In genomic region chr17:27338536-27338985, GRCh38 we compare ENCODE assay signal across 13 cellular contexts. TPM values are rescaled to one million over a fixed set of nuclear protein-coding genes. Genes with fewer than 3 reads are reported as not detected.
A peak's percentile ranks its signal among the peaks of the same experiment; 100 is the strongest.
DNase-seq lines count a peak whose midpoint lies in the region; ATAC-seq and TF ChIP-seq lines count a peak whose summit lies in the region.
"Had no signal": no experiment of that assay in that cellular context is flagged by ENCODE, and none has a peak within 500 bp of the region (broad histone marks: within the 10 kb centered on the region; RNA-seq: fewer than 3 reads in every experiment).

No MANE protein-coding gene starts in this region.

- H2AFZ ChIP-seq in osteoblast (ENCODE audit: low read length): no peak overlapping the region

- DNase-seq in osteoblast (ENCODE audit: insufficient read length, low spot score, missing footprints): no peak
- no peak for DNase-seq in heart right ventricle
- no peak for DNase-seq in MG63
- DNase-seq: activated T-cell treated with anti-CD3 and anti-CD28 coated beads, Interleukin-2, amount 50 U/mL, for 72 hours; NCI-H1694 treated with DMSO at 0.1 percent for 48 hours; spleen had no signal

- intact Hi-C loops in heart right ventricle (cut with DNase I): no loop called here

- H3K9me3 ChIP-seq in iPS-18a (ENCODE audit: control insufficient read depth, low read depth, low read length) (no peaks in the 10 kb centered on the region), osteoblast (ENCODE audit: low read depth, low read length) (no peaks in the 10 kb centered on the region), heart right ventricle (no peaks in the 10 kb centered on the region), MG63 (peaks cover 6% of the 10 kb centered on the region; the same call in 1 of the 2 replicates)
- H3K9me3 ChIP-seq: spleen had no signal

- ATAC-seq in GM18519 (IDR thresholded peaks at IDR 0.05; ENCODE audit: low FRiP score, unreplicated experiment) (peak; percentile 38), GM21529 (IDR thresholded peaks at IDR 0.05; ENCODE audit: unreplicated experiment) (peak; percentile 62), HG03175 (IDR thresholded peaks at IDR 0.05; ENCODE audit: unreplicated experiment) (peak; percentile 54), heart right ventricle (no peak), HG02970 (IDR thresholded peaks at IDR 0.05; ENCODE audit: low FRiP score, unreplicated experiment) (no peak)
- ATAC-seq: activated T-cell treated with anti-CD3 and anti-CD28 coated beads, Interleukin-2, amount 50 U/mL, for 72 hours; Panc1 had no signal

- no peaks in the 10 kb centered on the region for H4K20me1 ChIP-seq in osteoblast (ENCODE audit: insufficient read depth, low read length)

- TF ChIP-seq CTCF in osteoblast (IDR thresholded peaks at IDR 0.05; ENCODE audit: extremely low read depth, low read depth, low read length) (no peak), heart right ventricle (IDR thresholded peaks at IDR 0.05) (no peak)

- H3K36me3 ChIP-seq in iPS-18a (ENCODE audit: control insufficient read depth, low read depth, low read length) (no peaks in the 10 kb centered on the region), osteoblast (ENCODE audit: insufficient read depth, low read length) (no peaks in the 10 kb centered on the region), heart right ventricle (peaks cover 0 to 4% (median 0%) of the 10 kb centered on the region in 9 donors), MG63 (no peaks in the 10 kb centered on the region)
- H3K36me3 ChIP-seq: spleen had no signal

- H3K9ac ChIP-seq in iPS-18a (ENCODE audit: low read length): no peak overlapping the region

- peak overlapping the region; percentile 4 for H3K4me3 ChIP-seq in iPS-18a (ENCODE audit: low read length)
- no peak overlapping the region for H3K4me3 ChIP-seq in osteoblast (ENCODE audit: insufficient read depth, low read length)
- no peak overlapping the region for H3K4me3 ChIP-seq in heart right ventricle
- no peak overlapping the region for H3K4me3 ChIP-seq in MG63
- H3K4me3 ChIP-seq: spleen had no signal

- H3K4me2 ChIP-seq in osteoblast (ENCODE audit: insufficient read depth, low read length): no peak overlapping the region

- 77 to 81% methylated on average over 9 of the region's 9 CpGs for WGBS in heart right ventricle, 2 donors

- H3K27ac ChIP-seq in iPS-18a (ENCODE audit: low read length) (no peak overlapping the region), osteoblast (ENCODE audit: low read depth, low read length) (no peak overlapping the region), heart right ventricle (no peak overlapping the region)
- H3K27ac ChIP-seq: HL-60 had no signal

- H3K79me2 ChIP-seq in osteoblast (ENCODE audit: insufficient read depth, low read length): no peaks in the 10 kb centered on the region

- no peaks in the 10 kb centered on the region for H3K27me3 ChIP-seq in iPS-18a (ENCODE audit: control insufficient read depth, insufficient read depth, low read length)
- no peaks in the 10 kb centered on the region for H3K27me3 ChIP-seq in osteoblast (ENCODE audit: insufficient read depth, low read length)
- no peaks in the 10 kb centered on the region for H3K27me3 ChIP-seq in heart right ventricle
- no peaks in the 10 kb centered on the region for H3K27me3 ChIP-seq in MG63
- H3K27me3 ChIP-seq: spleen had no signal

- H3K4me1 ChIP-seq in iPS-18a (ENCODE audit: control insufficient read depth, low read depth, low read length) (peaks cover 34% of the 10 kb centered on the region), osteoblast (ENCODE audit: insufficient read depth, low read length) (no peaks in the 10 kb centered on the region), heart right ventricle (peaks cover 3 to 45% (median 32%) of the 10 kb centered on the region in 9 donors)

RNA-seq across cellular contexts. Expression of gene WSB1, which starts 44.6 kb away (rescaled TPM):
- total RNA-seq in osteoblast: 158 and 177 TPM in 2 replicates
- total RNA-seq in heart right ventricle: 10 to 100 TPM; 50.0 to 94.2 (median 60.5) TPM
- polyA plus RNA-seq in heart right ventricle: 100 to 1,000 TPM in 1 of 2 donors, 10 to 100 TPM in 1; 42.5 to 125 TPM
- 46.4 and 76.4 TPM in 2 replicates for total RNA-seq in MG63 (2014; rRNA removed; shearing (Covaris generic); ENCODE audit: low replicate concordance)

Comparison
In these comparisons a context has a peak if more than half of its experiments do, and no peak if none do; other contexts are left out.
1. ATAC-seq: peak in GM18519 (single experiment), GM21529 (single experiment) and HG03175 (single experiment); none in heart right ventricle (0 of 8) and HG02970 (single experiment).